In the genomic region with DNA sequence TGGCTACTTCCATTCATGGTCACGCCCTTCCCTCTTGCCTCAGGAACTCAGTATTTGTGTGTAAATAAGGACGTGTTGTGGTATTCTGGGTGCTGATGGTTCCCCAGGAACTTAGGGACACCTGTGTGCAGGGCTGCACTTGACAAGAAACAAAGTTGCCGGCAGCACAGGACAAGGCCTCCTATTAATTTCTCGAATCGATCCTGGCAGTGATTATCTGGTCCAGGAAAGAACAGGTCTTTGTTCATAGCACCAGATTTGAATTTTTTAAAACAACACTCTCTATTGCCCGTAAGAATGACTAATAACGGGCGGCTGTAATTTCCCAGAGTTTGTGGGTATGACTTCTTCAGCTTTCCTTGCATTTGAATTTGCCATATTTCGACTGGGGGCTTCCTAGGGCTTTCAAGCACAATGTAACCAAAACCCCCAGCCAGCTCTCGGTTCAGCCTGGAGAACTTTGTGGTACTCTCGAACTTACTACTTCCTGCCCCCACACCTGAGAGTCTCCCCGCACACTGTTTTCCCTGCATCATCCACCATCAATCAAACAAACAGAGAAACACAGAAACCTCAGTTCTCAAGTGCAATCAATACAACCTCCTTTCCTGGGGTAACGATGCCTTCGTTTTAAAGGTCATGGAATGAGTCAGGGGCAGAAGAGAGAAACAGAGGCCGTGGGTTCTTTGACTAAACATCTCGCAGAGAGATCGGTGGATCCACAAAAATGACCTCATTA, we compare ENCODE assay signal across 9 cellular contexts.
DNase-seq lines count a peak whose midpoint lies in the region; ATAC-seq and TF ChIP-seq lines count a peak whose summit lies in the region.
"Had no signal": no experiment of that assay in that cellular context is flagged by ENCODE, and none has a peak within 500 bp of the region (broad histone marks: within the 10 kb centered on the region; RNA-seq: fewer than 3 reads in every experiment).

No MANE protein-coding gene starts in this region.

- POLR2A ChIA-PET in GM10248 (lab: Yijun Ruan, JAX): no interaction called here

- peaks cover 37% of the 10 kb centered on the region for H3K4me1 Mint-ChIP-seq in activated CD8-positive, alpha-beta memory T cell treated with anti-CD3 and anti-CD28 coated beads, Interleukin-2, amount 10 ng/mL, durations not matched to agents 7 days and 5 days
- H3K4me1 Mint-ChIP-seq in mesothelial cell of epicardium: peaks cover 5% of the 10 kb centered on the region

- peak; percentile 62 for ATAC-seq in HG02938 (IDR thresholded peaks at IDR 0.05; ENCODE audit: unreplicated experiment)
- peak; percentile 79 for ATAC-seq in activated CD8-positive, alpha-beta memory T cell treated with anti-CD3 and anti-CD28 coated beads, Interleukin-2, amount 10 ng/mL, durations not matched to agents 7 days and 5 days

- CTCF ChIA-PET in GM10248 (lab: Yijun Ruan, JAX): interaction anchor here (1.0 to 2.0 kb wide), 7 partner anchors 10 to 196 kb away, joined by 3 to 13 read pairs (median 3); no protein-coding TSS in a partner anchor
- CTCF ChIA-PET in activated CD8-positive, alpha-beta memory T cell treated with anti-CD3 and anti-CD28 coated beads, Interleukin-2, amount 10 ng/mL, durations not matched to agents 7 days and 5 days (lab: Charles Lee): interaction anchor here (1.1 to 2.0 kb wide), 6 partner anchors 15 to 136 kb away, joined by 3 to 5 read pairs (median 3); no protein-coding TSS in a partner anchor

- peaks cover 3% of the 10 kb centered on the region for H3K36me3 Mint-ChIP-seq in activated CD8-positive, alpha-beta memory T cell treated with anti-CD3 and anti-CD28 coated beads, Interleukin-2, amount 10 ng/mL, durations not matched to agents 7 days and 5 days
- H3K36me3 Mint-ChIP-seq in mesothelial cell of epicardium: no peaks in the 10 kb centered on the region

- WGBS in sigmoid colon, 2 donors: 71 to 76% methylated on average over 17 of the region's 17 CpGs

- H3K9me3 ChIP-seq in sigmoid colon: no peaks in the 10 kb centered on the region
- H3K9me3 ChIP-seq: Caco-2 had no signal

- H3K4me1 ChIP-seq in sigmoid colon: no peaks in the 10 kb centered on the region
- H3K4me1 ChIP-seq: Caco-2 had no signal

- H3K27ac ChIP-seq in sigmoid colon: no peak overlapping the region

- peaks cover 8% of the 10 kb centered on the region for H3K27me3 Mint-ChIP-seq in activated CD8-positive, alpha-beta memory T cell treated with anti-CD3 and anti-CD28 coated beads, Interleukin-2, amount 10 ng/mL, durations not matched to agents 7 days and 5 days
- peaks cover 6% of the 10 kb centered on the region for H3K27me3 Mint-ChIP-seq in mesothelial cell of epicardium (ENCODE audit: low read depth)

- TF ChIP-seq EP300 in sigmoid colon (IDR thresholded peaks at IDR 0.05): no peak

- no peak for TF ChIP-seq POLR2A in sigmoid colon (IDR thresholded peaks at IDR 0.05)

- TF ChIP-seq CTCF in GM10248 (IDR thresholded peaks at IDR 0.05; ENCODE audit: control extremely low read depth, extremely low read depth, low read depth, missing control alignments) (no peak), mesothelial cell of epicardium (IDR thresholded peaks at IDR 0.05; ENCODE audit: unreplicated experiment) (no peak), sigmoid colon (IDR thresholded peaks at IDR 0.05) (no peak)

- no peak overlapping the region for H3K4me3 ChIP-seq in sigmoid colon

- H3K36me3 ChIP-seq in sigmoid colon: no peaks in the 10 kb centered on the region

- intact Hi-C loops in sigmoid colon (cut with DNase I): no loop called here

- H3K4me3 Mint-ChIP-seq in activated CD8-positive, alpha-beta memory T cell treated with anti-CD3 and anti-CD28 coated beads, Interleukin-2, amount 10 ng/mL, durations not matched to agents 7 days and 5 days: peak overlapping the region; percentile 40
- no peak overlapping the region for H3K4me3 Mint-ChIP-seq in mesothelial cell of epicardium

- peak overlapping the region; percentile 75 for H3K27ac Mint-ChIP-seq in activated CD8-positive, alpha-beta memory T cell treated with anti-CD3 and anti-CD28 coated beads, Interleukin-2, amount 10 ng/mL, durations not matched to agents 7 days and 5 days
- H3K27ac Mint-ChIP-seq in mesothelial cell of epicardium: no peak overlapping the region

- DNase-seq in GM10248 (ENCODE audit: extremely low spot score) (peak; percentile 25), mesothelial cell of epicardium (ENCODE audit: low spot score in 2 of 2, unreplicated experiment in 2 of 2) (no peak), sigmoid colon (no peak), OCI-M1 (lab: John Stamatoyannopoulos, UW) (no peak), DMS153 (lab: John Stamatoyannopoulos, UW) (no peak)
- DNase-seq in activated CD8-positive, alpha-beta memory T cell treated with anti-CD3 and anti-CD28 coated beads, Interleukin-2, amount 10 ng/mL, durations not matched to agents 7 days and 5 days: peak; percentile 67
- peak; percentile 56 to 61 for DNase-seq in stimulated activated CD4-positive, alpha-beta T cell treated with anti-CD3 and anti-CD28 coated beads, Interleukin-12 subunit alpha, Interleukin-12 subunit beta, amount 100 ng/mL, for 24 hours (ENCODE audit: low read depth in 2 of 2)
- DNase-seq: Caco-2 had no signal

- H3K27me3 ChIP-seq in sigmoid colon: no peaks in the 10 kb centered on the region

- H3K9me3 Mint-ChIP-seq in activated CD8-positive, alpha-beta memory T cell treated with anti-CD3 and anti-CD28 coated beads, Interleukin-2, amount 10 ng/mL, durations not matched to agents 7 days and 5 days (ENCODE audit: low read depth): no peaks in the 10 kb centered on the region
- no peaks in the 10 kb centered on the region for H3K9me3 Mint-ChIP-seq in mesothelial cell of epicardium

Comparison
In these comparisons a context has a peak if more than half of its experiments do, and no peak if none do; other contexts are left out.
1. DNase-seq: peak in GM10248 (single experiment), activated CD8-positive, alpha-beta memory T cell treated with anti-CD3 and anti-CD28 coated beads, Interleukin-2, amount 10 ng/mL, durations not matched to agents 7 days and 5 days (single experiment) and stimulated activated CD4-positive, alpha-beta T cell treated with anti-CD3 and anti-CD28 coated beads, Interleukin-12 subunit alpha, Interleukin-12 subunit beta, amount 100 ng/mL, for 24 hours (2 of 2); none in mesothelial cell of epicardium (0 of 2), sigmoid colon (single experiment), OCI-M1 (single experiment) and DMS153 (single experiment).